8 cellular contexts compared by ENCODE assay signal in the genomic region with DNA sequence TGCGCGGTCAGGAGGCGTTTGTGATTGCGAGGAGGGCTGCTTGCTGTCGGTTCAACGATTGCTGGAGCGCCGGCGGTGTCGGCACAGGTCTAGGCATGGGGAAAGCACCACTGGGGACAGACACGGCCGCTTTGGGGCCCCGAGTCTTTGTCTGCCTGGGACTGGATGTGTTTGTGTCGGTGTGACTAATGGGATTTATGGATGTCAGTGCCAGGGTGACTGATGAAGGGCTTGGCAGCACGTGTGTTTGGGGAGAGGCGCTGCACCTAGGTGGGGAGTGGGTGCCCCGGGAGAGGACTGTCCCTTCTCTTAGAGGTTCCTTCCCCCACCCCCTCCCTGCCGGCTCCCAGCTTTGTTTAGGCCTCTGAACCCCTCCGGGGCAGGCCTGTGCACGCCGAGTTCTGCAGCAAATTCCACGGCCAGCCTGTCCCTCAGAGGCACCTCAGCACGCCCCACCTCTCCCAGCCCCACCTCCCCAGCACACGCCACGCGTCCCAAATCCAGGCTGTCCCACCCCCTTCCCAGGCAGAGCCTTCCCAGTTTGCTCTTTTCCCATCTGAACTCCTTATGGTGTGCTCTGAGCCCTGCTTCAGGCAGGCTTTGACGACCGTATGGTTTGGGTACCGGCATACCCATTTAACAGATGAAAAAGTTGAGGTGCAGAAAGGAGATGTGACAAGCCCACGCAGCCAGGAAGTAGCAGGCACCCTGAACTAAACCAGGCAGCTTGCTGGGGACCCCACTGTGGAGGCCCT. TPM values are rescaled to one million over a fixed set of nuclear protein-coding genes. Genes with fewer than 3 reads are reported as not detected.
DNase-seq lines count a peak whose midpoint lies in the region; ATAC-seq, FAIRE-seq and TF ChIP-seq lines count a peak whose summit lies in the region.

No MANE protein-coding gene starts in this region.

- H3K4me3 Mint-ChIP-seq in CD4-positive, alpha-beta memory T cell, result peak overlapping the region in 6 of 8 donors; percentile 2 to 71 (median 46)
- H3K4me3 Mint-ChIP-seq in stimulated activated naive CD8-positive, alpha-beta T cell treated with anti-CD3 and anti-CD28 coated beads, Interleukin-15, amount 100 ng/mL, for 72 hours, result peak overlapping the region; percentile 57 to 73

- H3K36me3 ChIP-seq in CD4-positive, alpha-beta memory T cell (ENCODE audit: insufficient read depth, low read length), result no peaks in the 10 kb centered on the region
- H3K36me3 ChIP-seq in HUES64 (ENCODE audit: insufficient read depth, low read length) (no peaks in the 10 kb centered on the region), brain microvascular endothelial cell (replicated peaks) (no peaks in the 10 kb centered on the region), kidney (ENCODE audit: control insufficient read depth in 1 of 2, insufficient read depth in 2 of 2, low read length in 2 of 2) (no peaks in the 10 kb centered on the region)

- intact Hi-C loops in CD4-positive, alpha-beta memory T cell (cut with micrococcal nuclease), result no loop called here
- intact Hi-C loops in kidney (cut with DNase I), result no loop called here

- in situ Hi-C loops in brain microvascular endothelial cell (cut with HindIII; ENCODE audit: low pct_ligation_motif_present, low sequenced_read_pairs), result no loop called here

- peaks cover 0 to 10% of the 10 kb centered on the region in 2 donors for H3K36me3 Mint-ChIP-seq in CD4-positive, alpha-beta memory T cell

- no peak for FAIRE-seq in kidney (lab: Jason Lieb, UNC)

- TF ChIP-seq CTCF in brain microvascular endothelial cell (IDR thresholded peaks at IDR 0.05; ENCODE audit: low read depth, low read length, missing control alignments) (no peak), kidney (IDR thresholded peaks at IDR 0.05; ENCODE audit: borderline replicate concordance, extremely low read depth, insufficient read depth) (no peak), omental fat pad (IDR thresholded peaks at IDR 0.05) (no peak)

- H3K4me1 ChIP-seq in CD4-positive, alpha-beta memory T cell (ENCODE audit: insufficient read depth, low read length), result peaks cover 48% of the 10 kb centered on the region
- H3K4me1 ChIP-seq in HUES64 (ENCODE audit: insufficient read depth, low read length) (peaks cover 16% of the 10 kb centered on the region), kidney (ENCODE audit: control insufficient read depth in 1 of 2, insufficient read depth in 1 of 2, low read depth in 1 of 2, low read length in 2 of 2) (peaks cover 4 to 17% of the 10 kb centered on the region in 2 donors)

- no peaks in the 10 kb centered on the region for H3K9me3 ChIP-seq in CD4-positive, alpha-beta memory T cell (ENCODE audit: control insufficient read depth in 1 of 2, low read length in 2 of 2)
- H3K9me3 ChIP-seq in HUES64 (ENCODE audit: insufficient read depth, low read depth, low read length) (peaks cover 6% of the 10 kb centered on the region; the same call in 1 of the 2 replicates), kidney (ENCODE audit: control insufficient read depth in 1 of 2, low read length in 2 of 2) (no peaks in the 10 kb centered on the region)

- DNase-seq in CD4-positive, alpha-beta memory T cell, result peak in 1 of 5 donors; percentile 35
- DNase-seq in brain microvascular endothelial cell (no peak), kidney (peak; percentile 84), omental fat pad (ENCODE audit: low spot score) (no peak)
- peak; percentile 22 to 49 for DNase-seq in stimulated activated naive CD8-positive, alpha-beta T cell treated with anti-CD3 and anti-CD28 coated beads, Interleukin-15, amount 100 ng/mL, for 72 hours

- peak; percentile 58 for ATAC-seq in stimulated activated naive CD8-positive, alpha-beta T cell treated with anti-CD3 and anti-CD28 coated beads, Interleukin-15, amount 100 ng/mL, for 72 hours
- ATAC-seq in GM18870 (IDR thresholded peaks at IDR 0.05; ENCODE audit: unreplicated experiment), result no peak
- no peak for ATAC-seq in activated CD4-positive, CD25-positive, alpha-beta regulatory T cell treated with anti-CD3 and anti-CD28 coated beads, Interleukin-2, amount 50 U/mL, for 24 hours
- ATAC-seq in omental fat pad (ENCODE audit: low FRiP score), result no peak

- CTCF ChIA-PET in CD4-positive, alpha-beta memory T cell (lab: Charles Lee; ENCODE audit: partially characterized antibody), result no interaction called here

- H3K27me3 ChIP-seq in CD4-positive, alpha-beta memory T cell (ENCODE audit: insufficient read depth, low read length), result peaks cover 38% of the 10 kb centered on the region
- H3K27me3 ChIP-seq in HUES64 (ENCODE audit: insufficient read depth, low read length) (peaks cover 49% of the 10 kb centered on the region), brain microvascular endothelial cell (replicated peaks) (no peaks in the 10 kb centered on the region)

- peaks cover 0 to 10% (median 2%) of the 10 kb centered on the region in 8 donors for H3K9me3 Mint-ChIP-seq in CD4-positive, alpha-beta memory T cell
- H3K9me3 Mint-ChIP-seq in stimulated activated naive CD8-positive, alpha-beta T cell treated with anti-CD3 and anti-CD28 coated beads, Interleukin-15, amount 100 ng/mL, for 72 hours, result peaks cover 0 to 6% of the 10 kb centered on the region in 2 donors

- peaks cover 37 to 38% of the 10 kb centered on the region in 2 donors for H3K27me3 Mint-ChIP-seq in CD4-positive, alpha-beta memory T cell
- H3K27me3 Mint-ChIP-seq in stimulated activated naive CD8-positive, alpha-beta T cell treated with anti-CD3 and anti-CD28 coated beads, Interleukin-15, amount 100 ng/mL, for 72 hours, result peaks cover 77% of the 10 kb centered on the region

- 21% methylated on average over 29 of the region's 30 CpGs for WGBS in HUES64

- H3K9ac ChIP-seq in HUES64 (ENCODE audit: low read depth, low read length) (peak overlapping the region; percentile 94), kidney (ENCODE audit: low read length in 2 of 2) (peak overlapping the region; percentile 62 to 95)

- peak overlapping the region in 2 of 7 donors; percentile 29 to 78 for H3K27ac Mint-ChIP-seq in CD4-positive, alpha-beta memory T cell
- peak overlapping the region in 1 of 2 donors; percentile 71 for H3K27ac Mint-ChIP-seq in stimulated activated naive CD8-positive, alpha-beta T cell treated with anti-CD3 and anti-CD28 coated beads, Interleukin-15, amount 100 ng/mL, for 72 hours

- H3K4me3 ChIP-seq in CD4-positive, alpha-beta memory T cell (ENCODE audit: low read length in 2 of 2), result no peak overlapping the region
- H3K4me3 ChIP-seq in HUES64 (ENCODE audit: low read length) (peak overlapping the region; percentile 83), brain microvascular endothelial cell (ENCODE audit: low read depth, low read length) (peak overlapping the region; percentile 85), kidney (ENCODE audit: low read length in 2 of 2) (peak overlapping the region; percentile 55 to 93)

- H3K27ac ChIP-seq in CD4-positive, alpha-beta memory T cell (ENCODE audit: low read depth, low read length), result no peak overlapping the region
- H3K27ac ChIP-seq in HUES64 (ENCODE audit: low read depth, low read length) (no peak overlapping the region), brain microvascular endothelial cell (peak overlapping the region; percentile 69), kidney (ENCODE audit: low read depth in 2 of 2, low read length in 2 of 2) (peak overlapping the region; percentile 99)

- POLR2A ChIA-PET in CD4-positive, alpha-beta memory T cell (lab: Charles Lee; ENCODE audit: partially characterized antibody), result interaction anchor here (1.3 kb wide), 1 partner anchor 13 kb away, joined by 4 read pairs; no protein-coding TSS in a partner anchor

- peaks cover 10 to 41% (median 19%) of the 10 kb centered on the region in 4 donors for H3K4me1 Mint-ChIP-seq in CD4-positive, alpha-beta memory T cell
- H3K4me1 Mint-ChIP-seq in stimulated activated naive CD8-positive, alpha-beta T cell treated with anti-CD3 and anti-CD28 coated beads, Interleukin-15, amount 100 ng/mL, for 72 hours, result peaks cover 51% of the 10 kb centered on the region

RNA-seq across cellular contexts. Expression of a gene that starts 6.4 kb away (rescaled TPM):
- 10 to 100 TPM; 47.3 to 48.9 TPM for total RNA-seq in CD4-positive, alpha-beta memory T cell
- polyA plus RNA-seq in CD4-positive, alpha-beta memory T cell, result 1 to 10 TPM in 1 of 2 donors, under 1 TPM in 1; 0.11 to 1.7 TPM
- 15.9 TPM for polyA plus RNA-seq in HUES64 (2013, experiment 1 of 2)
- polyA plus RNA-seq in HUES64 (2013, experiment 2 of 2), result 20.0 TPM
- total RNA-seq in kidney (125 TPM), omental fat pad (10 to 100 TPM; 26.0 to 62.4 (median 29.4) TPM)
- polyA plus RNA-seq in kidney (ENCODE audit: insufficient read depth, low read depth, low replicate concordance), result 12.5 TPM

Comparison
In these comparisons a context has a peak if more than half of its experiments do, and no peak if none do; other contexts are left out.
1. DNase-seq: peak in kidney (single experiment) and stimulated activated naive CD8-positive, alpha-beta T cell treated with anti-CD3 and anti-CD28 coated beads, Interleukin-15, amount 100 ng/mL, for 72 hours (2 of 2); none in brain microvascular endothelial cell (single experiment) and omental fat pad (single experiment).
2. H3K27ac ChIP-seq: peak in brain microvascular endothelial cell (single experiment) and kidney (2 of 2); none in CD4-positive, alpha-beta memory T cell (single experiment) and HUES64 (single experiment).
3. H3K4me3 ChIP-seq: peak in HUES64 (single experiment), brain microvascular endothelial cell (single experiment) and kidney (2 of 2); none in CD4-positive, alpha-beta memory T cell (0 of 2).